Comparison of ENCODE assay signal across 8 cellular contexts in genomic region chr16:67428146-67428731, GRCh38. TPM values are rescaled to one million over a fixed set of nuclear protein-coding genes. Genes with fewer than 3 reads are reported as not detected.
DNase-seq lines count a peak whose midpoint lies in the region; ATAC-seq and TF ChIP-seq lines count a peak whose summit lies in the region.

No MANE protein-coding gene starts in this region.

- peaks cover 12% of the 10 kb centered on the region for H3K27me3 ChIP-seq in BE2C
- peaks cover 22% of the 10 kb centered on the region for H3K27me3 ChIP-seq in H7 (ENCODE audit: control insufficient read depth, insufficient read depth, low read length)

- CTCF ChIA-PET in activated CD4-positive, alpha-beta memory T cell treated with anti-CD3 and anti-CD28 coated beads for 36 hours (lab: Charles Lee) = interaction anchor here (0.5 to 6.7 kb wide), 43 partner anchors 8 to 470 kb away, joined by 3 to 71 read pairs (median 5); partner anchors contain the start of genes AGRP, ATP6V0D1, TMEM208 and TPPP3

- H3K27ac Mint-ChIP-seq in activated CD4-positive, alpha-beta memory T cell treated with anti-CD3 and anti-CD28 coated beads for 36 hours = no peak overlapping the region
- no peak overlapping the region for H3K27ac Mint-ChIP-seq in mesothelial cell of epicardium

- DNase-seq in BE2C (peak; percentile 87), H7 (peak; percentile 93), NCI-H526 (lab: John Stamatoyannopoulos, UW) (peak; percentile 42 to 68), mesothelial cell of epicardium (ENCODE audit: low spot score in 2 of 2, unreplicated experiment in 2 of 2) (peak in 1 of 2 experiments; percentile 71)
- DNase-seq in activated CD4-positive, alpha-beta memory T cell treated with anti-CD3 and anti-CD28 coated beads for 36 hours = peak; percentile 76
- DNase-seq in effector CD4-positive, alpha-beta T cell = peak; percentile 36
- DNase-seq in stimulated activated naive CD4-positive, alpha-beta T cell treated with Interleukin-2 at 50 U/mL for 16 hours (lab: John Stamatoyannopoulos, UW) = peak; percentile 24

- intact Hi-C loops in activated CD4-positive, alpha-beta memory T cell treated with anti-CD3 and anti-CD28 coated beads for 36 hours (cut with micrococcal nuclease) = no loop called here

- H3K36me3 ChIP-seq in BE2C = no peaks in the 10 kb centered on the region
- H3K36me3 ChIP-seq in H7 (replicated peaks; ENCODE audit: control insufficient read depth, insufficient read depth, low read length) = no peaks in the 10 kb centered on the region; the same call in 1 of the 2 replicates

- H3K4me1 ChIP-seq in BE2C = peaks cover 10% of the 10 kb centered on the region

- POLR2A ChIA-PET in activated CD4-positive, alpha-beta memory T cell treated with anti-CD3 and anti-CD28 coated beads for 36 hours (lab: Charles Lee) = interaction anchor here (0.6 kb wide), 1 partner anchor 53 kb away, joined by 3 read pairs; the partner anchor contains the start of gene ATP6V0D1

- no peaks in the 10 kb centered on the region for H3K36me3 Mint-ChIP-seq in activated CD4-positive, alpha-beta memory T cell treated with anti-CD3 and anti-CD28 coated beads for 36 hours
- H3K36me3 Mint-ChIP-seq in mesothelial cell of epicardium = no peaks in the 10 kb centered on the region

- H3K4me3 Mint-ChIP-seq in activated CD4-positive, alpha-beta memory T cell treated with anti-CD3 and anti-CD28 coated beads for 36 hours = no peak overlapping the region
- no peak overlapping the region for H3K4me3 Mint-ChIP-seq in mesothelial cell of epicardium

- H3K9me3 ChIP-seq in BE2C = no peaks in the 10 kb centered on the region

- H3K27me3 Mint-ChIP-seq in activated CD4-positive, alpha-beta memory T cell treated with anti-CD3 and anti-CD28 coated beads for 36 hours = peaks cover 39% of the 10 kb centered on the region
- peaks cover 72% of the 10 kb centered on the region for H3K27me3 Mint-ChIP-seq in mesothelial cell of epicardium (ENCODE audit: low read depth)

- H3K9me3 Mint-ChIP-seq in activated CD4-positive, alpha-beta memory T cell treated with anti-CD3 and anti-CD28 coated beads for 36 hours = no peaks in the 10 kb centered on the region
- no peaks in the 10 kb centered on the region for H3K9me3 Mint-ChIP-seq in mesothelial cell of epicardium

- no peak overlapping the region for H3K4me3 ChIP-seq in BE2C (ENCODE audit: low read depth, low read length)
- no peak overlapping the region for H3K4me3 ChIP-seq in H7 (ENCODE audit: insufficient read depth, low read depth, low read length)

- peaks cover 10% of the 10 kb centered on the region for H3K4me1 Mint-ChIP-seq in activated CD4-positive, alpha-beta memory T cell treated with anti-CD3 and anti-CD28 coated beads for 36 hours (ENCODE audit: low read depth)
- peaks cover 29% of the 10 kb centered on the region for H3K4me1 Mint-ChIP-seq in mesothelial cell of epicardium

- TF ChIP-seq CTCF in BE2C (IDR thresholded peaks at IDR 0.05; ENCODE audit: low read depth, low read length) (peak; percentile 96), mesothelial cell of epicardium (IDR thresholded peaks at IDR 0.05; ENCODE audit: unreplicated experiment) (peak; percentile 53)

- no peak for ATAC-seq in GM18858 (IDR thresholded peaks at IDR 0.05; ENCODE audit: unreplicated experiment)

RNA-seq across cellular contexts. Expression of gene HSD11B2, which starts 2.7 kb away (rescaled TPM):
- polyA plus RNA-seq in BE2C (2012; ENCODE audit: insufficient read depth, insufficient read length, low read depth) = 1.1 TPM
- total RNA-seq in H7 (2014; rRNA removed; shearing (Covaris generic)) = 25.1 and 35.1 TPM in 2 replicates
- 1 to 10 TPM in 1 of 2 experiments, under 1 TPM in 1; 0.71 to 1.3 TPM for total RNA-seq in activated CD4-positive, alpha-beta memory T cell treated with anti-CD3 and anti-CD28 coated beads for 36 hours
- 3.0 to 4.1 TPM (median 3.7 TPM) in 3 replicates for total RNA-seq in mesothelial cell of epicardium

RNA-seq across cellular contexts. Expression of gene ZDHHC1, which starts 12.0 kb away (rescaled TPM):
- polyA plus RNA-seq in BE2C (2012; ENCODE audit: insufficient read depth, insufficient read length, low read depth) = 4.9 TPM
- total RNA-seq in H7 (2014; rRNA removed; shearing (Covaris generic)) = 8.0 and 10.3 TPM in 2 replicates
- total RNA-seq in activated CD4-positive, alpha-beta memory T cell treated with anti-CD3 and anti-CD28 coated beads for 36 hours = under 1 TPM; 0.57 to 0.68 TPM
- 14.5 to 16.7 TPM (median 15.4 TPM) in 3 replicates for total RNA-seq in mesothelial cell of epicardium

RNA-seq across cellular contexts. Expression of gene TPPP3, which starts 34.9 kb away (rescaled TPM):
- 28.0 TPM for polyA plus RNA-seq in BE2C (2012; ENCODE audit: insufficient read depth, insufficient read length, low read depth)
- total RNA-seq in H7 (2014; rRNA removed; shearing (Covaris generic)) = 0.44 and 0.80 TPM in 2 replicates
- not detected for total RNA-seq in activated CD4-positive, alpha-beta memory T cell treated with anti-CD3 and anti-CD28 coated beads for 36 hours
- total RNA-seq in mesothelial cell of epicardium = 5.5 to 6.2 TPM (median 5.7 TPM) in 3 replicates

RNA-seq across cellular contexts. Expression of gene ATP6V0D1, which starts 52.7 kb away (rescaled TPM):
- polyA plus RNA-seq in BE2C (2012; ENCODE audit: insufficient read depth, insufficient read length, low read depth) = 180 TPM
- 58.4 and 76.9 TPM in 2 replicates for total RNA-seq in H7 (2014; rRNA removed; shearing (Covaris generic))
- 10 to 100 TPM; 25.0 to 26.3 TPM for total RNA-seq in activated CD4-positive, alpha-beta memory T cell treated with anti-CD3 and anti-CD28 coated beads for 36 hours
- 50.9 to 53.7 TPM (median 53.2 TPM) in 3 replicates for total RNA-seq in mesothelial cell of epicardium

RNA-seq across cellular contexts. Expression of gene AGRP, which starts 55.1 kb away (rescaled TPM):
- 2.0 TPM for polyA plus RNA-seq in BE2C (2012; ENCODE audit: insufficient read depth, insufficient read length, low read depth)
- total RNA-seq in H7 (2014; rRNA removed; shearing (Covaris generic)) = 1.1 TPM in 1 of 2 replicates, not detected in the other
- not detected for total RNA-seq in activated CD4-positive, alpha-beta memory T cell treated with anti-CD3 and anti-CD28 coated beads for 36 hours
- total RNA-seq in mesothelial cell of epicardium = not detected in 3 replicates
